Comparison of ENCODE assay signal across 17 cellular contexts in the genomic region with DNA sequence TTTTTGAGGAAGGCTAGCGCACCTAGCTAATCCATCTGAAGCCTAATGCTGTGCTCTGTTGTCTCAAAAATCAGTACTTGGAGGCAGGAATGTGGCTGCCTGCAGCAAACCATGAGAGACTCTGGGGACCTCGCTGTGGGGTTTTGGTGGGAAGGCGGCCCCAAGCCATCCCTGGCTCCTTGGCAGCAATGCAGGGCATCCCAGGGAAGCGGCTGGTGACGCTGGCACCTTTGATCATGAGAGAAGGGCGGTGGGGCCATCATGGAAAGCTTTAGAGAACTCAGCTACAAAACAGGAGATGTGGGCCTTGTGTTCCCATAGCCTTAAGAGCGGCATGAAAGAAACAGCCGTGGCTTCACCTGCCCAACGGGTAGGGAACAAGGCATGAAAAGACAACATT.
DNase-seq lines count a peak whose midpoint lies in the region; ATAC-seq, FAIRE-seq and TF ChIP-seq lines count a peak whose summit lies in the region.
"Had no signal": no experiment of that assay in that cellular context is flagged by ENCODE, and none has a peak within 500 bp of the region (broad histone marks: within the 10 kb centered on the region; RNA-seq: fewer than 3 reads in every experiment).

No MANE protein-coding gene starts in this region.

- no peaks in the 10 kb centered on the region for H3K9me3 ChIP-seq in vagina
- H3K9me3 ChIP-seq: Caco-2, Peyer's patch had no signal

- H3K27ac ChIP-seq in dorsolateral prefrontal cortex (peak overlapping the region in 34 of 59 donors; percentile 0 to 75 (median 52)), vagina (peak overlapping the region; percentile 49)
- H3K27ac ChIP-seq: 22Rv1, Peyer's patch had no signal

- peaks cover 12% of the 10 kb centered on the region for H3K36me3 Mint-ChIP-seq in T-helper 2 cell treated with Interferon-gamma antibody and Interleukin-4, amounts not matched to agents 5 μg/mL and 100 μg/mL, for 36 hours (ENCODE audit: low read depth)
- no peaks in the 10 kb centered on the region for H3K36me3 Mint-ChIP-seq in natural killer cell treated with Interleukin-12 subunit alpha and Interleukin-12 subunit beta and Interleukin-15 and Interleukin-18, amount 100 ng/mL, for 72 hours

- H3K27ac Mint-ChIP-seq in T-helper 2 cell treated with Interferon-gamma antibody and Interleukin-4, amounts not matched to agents 5 μg/mL and 100 μg/mL, for 36 hours: no peak overlapping the region
- no peak overlapping the region for H3K27ac Mint-ChIP-seq in natural killer cell treated with Interleukin-12 subunit alpha and Interleukin-12 subunit beta and Interleukin-15 and Interleukin-18, amount 100 ng/mL, for 72 hours

- peaks cover 46% of the 10 kb centered on the region for H3K4me1 Mint-ChIP-seq in T-helper 2 cell treated with Interferon-gamma antibody and Interleukin-4, amounts not matched to agents 5 μg/mL and 100 μg/mL, for 36 hours (ENCODE audit: low read depth)
- H3K4me1 Mint-ChIP-seq in natural killer cell treated with Interleukin-12 subunit alpha and Interleukin-12 subunit beta and Interleukin-15 and Interleukin-18, amount 100 ng/mL, for 72 hours (ENCODE audit: low read depth in 2 of 2): peaks cover 34 to 52% of the 10 kb centered on the region in 2 donors

- no peaks in the 10 kb centered on the region for H3K9me3 Mint-ChIP-seq in T-helper 2 cell treated with Interferon-gamma antibody and Interleukin-4, amounts not matched to agents 5 μg/mL and 100 μg/mL, for 36 hours
- no peaks in the 10 kb centered on the region for H3K9me3 Mint-ChIP-seq in natural killer cell treated with Interleukin-12 subunit alpha and Interleukin-12 subunit beta and Interleukin-15 and Interleukin-18, amount 100 ng/mL, for 72 hours

- no peak for TF ChIP-seq POLR2A in vagina (IDR thresholded peaks at IDR 0.05)

- peak overlapping the region; percentile 34 for H3K4me3 Mint-ChIP-seq in T-helper 2 cell treated with Interferon-gamma antibody and Interleukin-4, amounts not matched to agents 5 μg/mL and 100 μg/mL, for 36 hours
- H3K4me3 Mint-ChIP-seq in natural killer cell treated with Interleukin-12 subunit alpha and Interleukin-12 subunit beta and Interleukin-15 and Interleukin-18, amount 100 ng/mL, for 72 hours: peak overlapping the region; percentile 47

- peaks cover 5% of the 10 kb centered on the region for H3K27me3 Mint-ChIP-seq in T-helper 2 cell treated with Interferon-gamma antibody and Interleukin-4, amounts not matched to agents 5 μg/mL and 100 μg/mL, for 36 hours (ENCODE audit: low read depth)
- no peaks in the 10 kb centered on the region for H3K27me3 Mint-ChIP-seq in natural killer cell treated with Interleukin-12 subunit alpha and Interleukin-12 subunit beta and Interleukin-15 and Interleukin-18, amount 100 ng/mL, for 72 hours

- intact Hi-C loops in dorsolateral prefrontal cortex (cut with DNase I) (loop anchor here (2.0 to 5.0 kb wide), 4 partner anchors 101 to 502 kb away; a partner anchor contains a TSS), vagina (cut with DNase I) (no loop called here)

- peaks cover 13% of the 10 kb centered on the region for H3K4me1 ChIP-seq in vagina
- H3K4me1 ChIP-seq: Caco-2, Peyer's patch had no signal

- DNase-seq in T-helper 2 cell treated with Interferon-gamma antibody and Interleukin-4, amounts not matched to agents 5 μg/mL and 100 μg/mL, for 36 hours (ENCODE audit: low spot score): no peak
- DNase-seq in T-helper 2 cell (no peak), dorsolateral prefrontal cortex (no peak), vagina (ENCODE audit: extremely low spot score in 2 of 2) (no peak), HuH-7 (ENCODE audit: low spot score) (no peak), hypothalamus (lab: John Stamatoyannopoulos, UW) (no peak), RCC 7860 (ENCODE audit: low spot score) (no peak)
- no peak for DNase-seq in natural killer cell treated with Interleukin-12 subunit alpha and Interleukin-12 subunit beta and Interleukin-15 and Interleukin-18, amount 100 ng/mL, for 72 hours (ENCODE audit: low spot score)
- DNase-seq: GDM1, KG1, NCI-H1694, NCI-H2081 treated with DMSO at 0.1 percent for 48 hours, NCI-H748 treated with DMSO at 0.1 percent for 48 hours had no signal

- FAIRE-seq in RCC 7860 (lab: Jason Lieb, UNC): no peak
- FAIRE-seq: H54 had no signal

- H3K36me3 ChIP-seq in vagina: no peaks in the 10 kb centered on the region
- H3K36me3 ChIP-seq: Peyer's patch had no signal

- no peak for ATAC-seq in natural killer cell treated with Interleukin-12 subunit alpha and Interleukin-12 subunit beta and Interleukin-15 and Interleukin-18, amount 100 ng/mL, for 72 hours

- no peak for TF ChIP-seq CTCF in dorsolateral prefrontal cortex (IDR thresholded peaks at IDR 0.05 in 54 of 56, conservative IDR thresholded peaks at IDR 0.05 in 2 of 56; ENCODE audit: low read depth in 1 of 56, partially characterized antibody in 56 of 56)
- no peak for TF ChIP-seq CTCF in vagina (IDR thresholded peaks at IDR 0.05)

- no peaks in the 10 kb centered on the region for H3K27me3 ChIP-seq in dorsolateral prefrontal cortex
- H3K27me3 ChIP-seq in vagina: no peaks in the 10 kb centered on the region
- H3K27me3 ChIP-seq: Peyer's patch had no signal

- H3K4me3 ChIP-seq in dorsolateral prefrontal cortex: no peak overlapping the region
- H3K4me3 ChIP-seq in vagina: no peak overlapping the region
- H3K4me3 ChIP-seq: Peyer's patch had no signal
